14 cellular contexts compared by ENCODE assay signal in the genomic region with DNA sequence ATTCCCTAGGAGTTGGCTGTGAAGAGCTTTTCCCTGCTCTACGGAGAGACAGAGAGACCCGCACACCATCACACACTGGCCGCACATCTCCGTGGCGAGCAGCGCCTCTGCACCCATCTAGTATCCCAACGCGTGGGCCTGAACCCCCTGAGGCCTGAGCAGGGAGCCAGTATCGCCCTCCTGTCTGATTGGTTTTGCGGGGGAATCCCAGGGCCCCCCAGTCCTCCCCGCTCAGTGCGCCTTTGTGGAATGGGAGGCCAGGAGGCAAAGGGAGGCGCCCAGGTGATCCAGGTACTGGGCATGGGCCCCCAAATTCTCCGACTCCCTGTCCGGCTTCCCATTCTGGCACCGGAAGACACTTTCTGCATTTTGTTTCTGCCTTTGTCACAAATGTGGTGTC.
A peak's percentile ranks its signal among the peaks of the same experiment; 100 is the strongest.
DNase-seq lines count a peak whose midpoint lies in the region; TF ChIP-seq lines count a peak whose summit lies in the region.
"Had no signal": no experiment of that assay in that cellular context is flagged by ENCODE, and none has a peak within 500 bp of the region (broad histone marks: within the 10 kb centered on the region; RNA-seq: fewer than 3 reads in every experiment).

No MANE protein-coding gene starts in this region.

- no peaks in the 10 kb centered on the region for H3K36me3 ChIP-seq in sigmoid colon
- H3K36me3 ChIP-seq: HAP-1 had no signal

- H3K4me3 Mint-ChIP-seq in activated CD4-positive, alpha-beta T cell treated with anti-CD3 and anti-CD28 coated beads, Interleukin-2, amount 10 ng/mL, durations not matched to agents 7 days and 5 days: no peak overlapping the region
- H3K4me3 Mint-ChIP-seq: CD4-positive, alpha-beta memory T cell; HFFc6 had no signal

- no peak overlapping the region for H3K27ac Mint-ChIP-seq in activated CD4-positive, alpha-beta T cell treated with anti-CD3 and anti-CD28 coated beads, Interleukin-2, amount 10 ng/mL, durations not matched to agents 7 days and 5 days
- H3K27ac Mint-ChIP-seq: CD4-positive, alpha-beta memory T cell; HFFc6 had no signal

- H3K9me3 Mint-ChIP-seq in activated CD4-positive, alpha-beta T cell treated with anti-CD3 and anti-CD28 coated beads, Interleukin-2, amount 10 ng/mL, durations not matched to agents 7 days and 5 days: no peaks in the 10 kb centered on the region

- TF ChIP-seq CTCF in coronary artery (IDR thresholded peaks at IDR 0.05) (no peak), sigmoid colon (IDR thresholded peaks at IDR 0.05) (no peak)

- H3K36me3 Mint-ChIP-seq in activated CD4-positive, alpha-beta T cell treated with anti-CD3 and anti-CD28 coated beads, Interleukin-2, amount 10 ng/mL, durations not matched to agents 7 days and 5 days (ENCODE audit: low read depth): no peaks in the 10 kb centered on the region
- H3K36me3 Mint-ChIP-seq: CD4-positive, alpha-beta memory T cell had no signal

- H3K27me3 Mint-ChIP-seq in activated CD4-positive, alpha-beta T cell treated with anti-CD3 and anti-CD28 coated beads, Interleukin-2, amount 10 ng/mL, durations not matched to agents 7 days and 5 days: no peaks in the 10 kb centered on the region
- H3K27me3 Mint-ChIP-seq: CD4-positive, alpha-beta memory T cell had no signal

- intact Hi-C loops in sigmoid colon (cut with DNase I): no loop called here

- H3K27ac ChIP-seq in coronary artery (no peak overlapping the region), sigmoid colon (no peak overlapping the region)

- H3K9me3 ChIP-seq in sigmoid colon: no peaks in the 10 kb centered on the region
- H3K9me3 ChIP-seq: Caco-2, HAP-1 had no signal

- peak; percentile 26 for DNase-seq in coronary artery (ENCODE audit: low spot score)
- DNase-seq in mesenteric fat pad (ENCODE audit: low spot score): peak; percentile 87
- peak; percentile 46 for DNase-seq in sigmoid colon
- DNase-seq in activated CD4-positive, alpha-beta T cell treated with anti-CD3 and anti-CD28 coated beads, Interleukin-2, amount 10 ng/mL, durations not matched to agents 7 days and 5 days: no peak
- DNase-seq in pons (ENCODE audit: low spot score): no peak
- DNase-seq in NCI-H2171 (lab: John Stamatoyannopoulos, UW): no peak
- DNase-seq: C1 segment of cervical spinal cord; Caco-2; CD4-positive, alpha-beta memory T cell; DMS153; DND-41; GOT3; HFFc6 had no signal

- WGBS in sigmoid colon, 2 donors: 91 to 92% methylated on average over 16 of the region's 16 CpGs

- H3K4me3 ChIP-seq in coronary artery: no peak overlapping the region
- no peak overlapping the region for H3K4me3 ChIP-seq in sigmoid colon
- H3K4me3 ChIP-seq: HAP-1 had no signal

- CTCF ChIA-PET in activated CD4-positive, alpha-beta T cell treated with anti-CD3 and anti-CD28 coated beads, Interleukin-2, amount 10 ng/mL, durations not matched to agents 7 days and 5 days (lab: Charles Lee): no interaction called here

- no peaks in the 10 kb centered on the region for H3K4me1 Mint-ChIP-seq in activated CD4-positive, alpha-beta T cell treated with anti-CD3 and anti-CD28 coated beads, Interleukin-2, amount 10 ng/mL, durations not matched to agents 7 days and 5 days
- H3K4me1 Mint-ChIP-seq: CD4-positive, alpha-beta memory T cell had no signal

- no peaks in the 10 kb centered on the region for H3K4me1 ChIP-seq in sigmoid colon
- H3K4me1 ChIP-seq: Caco-2, HAP-1 had no signal

- TF ChIP-seq POLR2A in sigmoid colon (IDR thresholded peaks at IDR 0.05): no peak

- POLR2A ChIA-PET in activated CD4-positive, alpha-beta T cell treated with anti-CD3 and anti-CD28 coated beads, Interleukin-2, amount 10 ng/mL, durations not matched to agents 7 days and 5 days (lab: Charles Lee): no interaction called here

- peaks cover 0 to 8% (median 0%) of the 10 kb centered on the region in 3 donors for H3K27me3 ChIP-seq in sigmoid colon

- TF ChIP-seq EP300 in sigmoid colon (IDR thresholded peaks at IDR 0.05): no peak

Comparison
In these comparisons a context has a peak if more than half of its experiments do, and no peak if none do; other contexts are left out.
1. DNase-seq: peak in coronary artery (single experiment), mesenteric fat pad (single experiment) and sigmoid colon (single experiment); none in activated CD4-positive, alpha-beta T cell treated with anti-CD3 and anti-CD28 coated beads, Interleukin-2, amount 10 ng/mL, durations not matched to agents 7 days and 5 days (single experiment), pons (single experiment) and NCI-H2171 (single experiment).